ENCODE assay signal across 8 cellular contexts in the genomic region with DNA sequence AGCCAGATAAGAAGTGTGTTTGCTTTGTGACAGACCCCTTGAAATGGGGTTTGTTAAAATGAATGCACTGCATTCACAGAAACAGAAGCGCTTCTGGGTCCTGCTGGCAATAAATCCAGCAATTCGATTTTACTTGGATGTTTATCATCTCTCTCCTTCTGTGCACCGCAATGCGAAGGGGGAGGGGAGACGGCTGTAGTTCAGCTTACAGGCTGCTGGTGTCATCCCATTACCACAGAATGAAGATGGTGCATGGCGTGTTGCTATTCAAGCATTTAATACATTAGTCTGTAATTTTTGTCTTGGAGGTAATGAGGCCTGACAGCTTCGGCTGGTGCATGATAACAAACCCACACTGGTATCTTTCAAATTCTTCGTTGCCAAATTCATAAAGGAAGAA.
DNase-seq lines count a peak whose midpoint lies in the region; ATAC-seq and TF ChIP-seq lines count a peak whose summit lies in the region.

No MANE protein-coding gene starts in this region.

- H3K27ac ChIP-seq in GM23338 (ENCODE audit: low read depth) (no peak overlapping the region), stomach (no peak overlapping the region)

- intact Hi-C loops in stomach (cut with DNase I; ENCODE audit: low total_unique reads): no loop called here

- H3K4me1 ChIP-seq in GM23338 (ENCODE audit: insufficient read depth): no peaks in the 10 kb centered on the region
- peaks cover 0 to 11% (median 0%) of the 10 kb centered on the region in 4 donors for H3K4me1 ChIP-seq in stomach

- TF ChIP-seq CTCF in GM23338 (conservative IDR thresholded peaks at IDR 0.05; ENCODE audit: low read depth in 2 of 2): peak; percentile 77 to 89
- no peak for TF ChIP-seq CTCF in GM10248 (IDR thresholded peaks at IDR 0.05; ENCODE audit: control extremely low read depth, extremely low read depth, low read depth, missing control alignments)
- TF ChIP-seq CTCF in stomach (IDR thresholded peaks at IDR 0.05): no peak

- no peaks in the 10 kb centered on the region for H3K27me3 ChIP-seq in GM23338 (ENCODE audit: insufficient read depth)
- no peaks in the 10 kb centered on the region for H3K27me3 ChIP-seq in stomach

- peaks cover 12% of the 10 kb centered on the region; the same call in 2 of the 3 replicates for H3K36me3 Mint-ChIP-seq in GM23338 (ENCODE audit: low read depth)

- TF ChIP-seq POLR2A in erythroblast (IDR thresholded peaks at IDR 0.05; ENCODE audit: low read length) (no peak), stomach (IDR thresholded peaks at IDR 0.05) (no peak)

- H3K27ac Mint-ChIP-seq in GM23338: no peak overlapping the region

- H3K36me3 ChIP-seq in GM23338 (ENCODE audit: insufficient read depth): no peaks in the 10 kb centered on the region
- no peaks in the 10 kb centered on the region for H3K36me3 ChIP-seq in stomach

- POLR2A ChIA-PET in GM10248 (lab: Yijun Ruan, JAX): no interaction called here

- H3K9me3 ChIP-seq in stomach: peaks cover 0 to 5% (median 2%) of the 10 kb centered on the region in 4 donors

- DNase-seq in GM23338 (ENCODE audit: low spot score) (peak; percentile 71), NCI-H82 treated with DMSO at 0.1 percent for 48 hours (lab: John Stamatoyannopoulos, UW; ENCODE audit: unreplicated experiment) (peak; percentile 45), erythroblast (lab: John Stamatoyannopoulos, UW) (peak; percentile 16 to 36), nucleus accumbens (lab: John Stamatoyannopoulos, UW) (peak in 50 of 56 donors; percentile 5 to 82 (median 42)), T-helper 2 cell (no peak), GM10248 (ENCODE audit: extremely low spot score) (no peak), stomach (no peak)

- no peak overlapping the region for H2AFZ ChIP-seq in GM23338

- ATAC-seq in GM23338: peak; percentile 92
- ATAC-seq in HG03432 (IDR thresholded peaks at IDR 0.05; ENCODE audit: unreplicated experiment): no peak

- CTCF ChIA-PET in GM10248 (lab: Yijun Ruan, JAX): interaction anchor here (1.3 kb wide), 1 partner anchor 18 kb away, joined by 3 read pairs; no protein-coding TSS in a partner anchor

- H3K9me3 Mint-ChIP-seq in GM23338: peaks cover 15% of the 10 kb centered on the region; the same call in 2 of the 3 replicates

- H4K20me1 ChIP-seq in GM23338 (replicated peaks; ENCODE audit: insufficient read depth): no peaks in the 10 kb centered on the region

- H3K27me3 Mint-ChIP-seq in GM23338 (ENCODE audit: insufficient read depth, low read depth, poor library complexity): peaks cover 2% of the 10 kb centered on the region

- no peaks in the 10 kb centered on the region for H3K79me2 ChIP-seq in GM23338 (replicated peaks; ENCODE audit: insufficient read depth)

- WGBS in stomach, 5 donors: 20 to 35% (median 24%) methylated on average over 8 of the region's 8 CpGs

- no peak for TF ChIP-seq EP300 in stomach (IDR thresholded peaks at IDR 0.05)

- H3K4me1 Mint-ChIP-seq in GM23338: peaks cover 6% of the 10 kb centered on the region; the same call in 1 of the 3 replicates

- no peak overlapping the region for H3K4me2 ChIP-seq in GM23338

- H3K4me3 Mint-ChIP-seq in GM23338: no peak overlapping the region

- H3K4me3 ChIP-seq in GM23338 (no peak overlapping the region), stomach (no peak overlapping the region)

- H3K9me2 ChIP-seq in GM23338 (ENCODE audit: insufficient read depth): no peaks in the 10 kb centered on the region

- no peaks in the 10 kb centered on the region for H3F3A ChIP-seq in GM23338 (replicated peaks; ENCODE audit: low read depth)

TF ChIP-seq in GM23338, 12 proteins besides CTCF, POLR2A, EP300 and RAD21 (continues in another document):
- TF ChIP-seq STAT1 (IDR thresholded peaks at IDR 0.05; ENCODE audit: unreplicated experiment) (no peak), EZH2phosphoT487 (IDR thresholded peaks at IDR 0.05; ENCODE audit: unreplicated experiment) (no peak), ZNF114 (CRISPR knock-in tag; IDR thresholded peaks at IDR 0.05) (no peak), JUNB (IDR thresholded peaks at IDR 0.05; ENCODE audit: unreplicated experiment) (no peak), POLR2AphosphoS5 (IDR thresholded peaks at IDR 0.05; ENCODE audit: low read depth) (no peak), CREB1 (CRISPR knock-in tag; IDR thresholded peaks at IDR 0.05; ENCODE audit: low read depth) (no peak), ZNF331 (CRISPR knock-in tag; IDR thresholded peaks at IDR 0.05; ENCODE audit: low read depth) (no peak), EZH2 (IDR thresholded peaks at IDR 0.05; ENCODE audit: low read depth, unreplicated experiment) (no peak)
- TF ChIP-seq, protein P1, sequence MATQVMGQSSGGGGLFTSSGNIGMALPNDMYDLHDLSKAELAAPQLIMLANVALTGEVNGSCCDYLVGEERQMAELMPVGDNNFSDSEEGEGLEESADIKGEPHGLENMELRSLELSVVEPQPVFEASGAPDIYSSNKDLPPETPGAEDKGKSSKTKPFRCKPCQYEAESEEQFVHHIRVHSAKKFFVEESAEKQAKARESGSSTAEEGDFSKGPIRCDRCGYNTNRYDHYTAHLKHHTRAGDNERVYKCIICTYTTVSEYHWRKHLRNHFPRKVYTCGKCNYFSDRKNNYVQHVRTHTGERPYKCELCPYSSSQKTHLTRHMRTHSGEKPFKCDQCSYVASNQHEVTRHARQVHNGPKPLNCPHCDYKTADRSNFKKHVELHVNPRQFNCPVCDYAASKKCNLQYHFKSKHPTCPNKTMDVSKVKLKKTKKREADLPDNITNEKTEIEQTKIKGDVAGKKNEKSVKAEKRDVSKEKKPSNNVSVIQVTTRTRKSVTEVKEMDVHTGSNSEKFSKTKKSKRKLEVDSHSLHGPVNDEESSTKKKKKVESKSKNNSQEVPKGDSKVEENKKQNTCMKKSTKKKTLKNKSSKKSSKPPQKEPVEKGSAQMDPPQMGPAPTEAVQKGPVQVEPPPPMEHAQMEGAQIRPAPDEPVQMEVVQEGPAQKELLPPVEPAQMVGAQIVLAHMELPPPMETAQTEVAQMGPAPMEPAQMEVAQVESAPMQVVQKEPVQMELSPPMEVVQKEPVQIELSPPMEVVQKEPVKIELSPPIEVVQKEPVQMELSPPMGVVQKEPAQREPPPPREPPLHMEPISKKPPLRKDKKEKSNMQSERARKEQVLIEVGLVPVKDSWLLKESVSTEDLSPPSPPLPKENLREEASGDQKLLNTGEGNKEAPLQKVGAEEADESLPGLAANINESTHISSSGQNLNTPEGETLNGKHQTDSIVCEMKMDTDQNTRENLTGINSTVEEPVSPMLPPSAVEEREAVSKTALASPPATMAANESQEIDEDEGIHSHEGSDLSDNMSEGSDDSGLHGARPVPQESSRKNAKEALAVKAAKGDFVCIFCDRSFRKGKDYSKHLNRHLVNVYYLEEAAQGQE (IDR thresholded peaks at IDR 0.05; ENCODE audit: unreplicated experiment): no peak

Comparison
In these comparisons a context has a peak if more than half of its experiments do, and no peak if none do; other contexts are left out.
1. DNase-seq: peak in GM23338 (single experiment), NCI-H82 treated with DMSO at 0.1 percent for 48 hours (single experiment), erythroblast (2 of 2) and nucleus accumbens (50 of 56); none in T-helper 2 cell (0 of 5), GM10248 (single experiment) and stomach (single experiment).
2. CTCF ChIP-seq: peak in GM23338 (2 of 2); none in GM10248 (single experiment) and stomach (0 of 7).